In the genomic region with DNA sequence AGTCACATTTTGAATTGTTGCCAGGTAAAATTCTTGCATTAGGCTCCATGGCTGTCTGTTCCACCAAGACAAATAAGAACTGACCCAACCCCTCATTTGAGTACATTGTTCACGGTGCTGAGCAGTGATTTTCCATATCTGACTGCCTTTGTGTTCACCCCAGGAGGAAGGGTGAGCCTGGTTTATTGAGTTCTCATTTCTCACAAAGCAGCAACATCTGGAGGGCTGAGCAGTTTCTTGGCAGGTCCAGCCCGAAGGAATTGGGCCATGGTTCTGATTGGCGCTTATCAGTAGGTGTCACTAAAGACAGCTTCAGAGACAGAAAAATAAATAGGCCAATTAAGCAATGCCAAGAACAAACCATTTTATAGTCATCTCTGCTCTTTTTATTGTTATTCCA, we compare ENCODE assay signal across 16 cellular contexts.
"Had no signal": no experiment of that assay in that cellular context is flagged by ENCODE, and none has a peak within 500 bp of the region (broad histone marks: within the 10 kb centered on the region; RNA-seq: fewer than 3 reads in every experiment).

No MANE protein-coding gene starts in this region.

- ATAC-seq: activated naive CD8-positive, alpha-beta T cell treated with anti-CD3 and anti-CD28 coated beads, Interleukin-2, amount 50 U/mL, for 24 hours; effector memory CD8-positive, alpha-beta T cell; T-cell had no signal

- H3K4me1 ChIP-seq: right lobe of liver, upper lobe of left lung had no signal

- H3K27me3 ChIP-seq: right lobe of liver, upper lobe of left lung had no signal

- DNase-seq: activated CD4-positive, alpha-beta T cell treated with anti-CD3 and anti-CD28 coated beads, Interleukin-2, amount 10 ng/mL, durations not matched to agents 24 days and 14 days; activated CD8-positive, alpha-beta memory T cell treated with anti-CD3 and anti-CD28 coated beads for 24 hours; activated naive CD4-positive, alpha-beta T cell treated with Interleukin-2 at 50 U/mL for 16 hours; activated naive CD8-positive, alpha-beta T cell treated with anti-CD3 and anti-CD28 coated beads, Interleukin-2, amount 50 U/mL, for 24 hours; central memory CD4-positive, alpha-beta T cell; effector memory CD8-positive, alpha-beta T cell; naive B cell; posterior cingulate gyrus; right lobe of liver; stimulated activated CD4-positive, alpha-beta T cell treated with anti-CD3 and anti-CD28 coated beads, Interleukin-12 subunit alpha, Interleukin-12 subunit beta, amount 100 ng/mL, for 4 hours; stimulated activated naive CD4-positive, alpha-beta T cell treated with Interleukin-2 at 50 U/mL for 16 hours; T-cell; upper lobe of left lung had no signal

- H3K9me3 ChIP-seq: right lobe of liver, upper lobe of left lung had no signal

- H3K27ac ChIP-seq: right lobe of liver, SK-N-MC, upper lobe of left lung had no signal

- H3K4me3 ChIP-seq: coronary artery, lung, right lobe of liver, SK-N-MC, upper lobe of left lung had no signal

- H3K36me3 ChIP-seq: right lobe of liver, upper lobe of left lung had no signal
